ENCODE assay signal across 8 cellular contexts in genomic region chr4:118969359-118969758, GRCh38.
DNase-seq lines count a peak whose midpoint lies in the region; ATAC-seq and TF ChIP-seq lines count a peak whose summit lies in the region.

No MANE protein-coding gene starts in this region.

- H3K9me3 Mint-ChIP-seq in activated CD8-positive, alpha-beta T cell treated with anti-CD3 and anti-CD28 coated beads for 36 hours = no peaks in the 10 kb centered on the region
- H3K9me3 Mint-ChIP-seq in activated CD8-positive, alpha-beta T cell treated with anti-CD3 and anti-CD28 coated beads, Interleukin-2, amount 10 ng/mL, durations not matched to agents 7 days and 5 days (ENCODE audit: insufficient read depth) = no peaks in the 10 kb centered on the region
- H3K9me3 Mint-ChIP-seq in naive thymus-derived CD4-positive, alpha-beta T cell = no peaks in the 10 kb centered on the region

- no peak overlapping the region for H3K27ac ChIP-seq in dorsolateral prefrontal cortex
- no peak overlapping the region for H3K27ac ChIP-seq in naive thymus-derived CD4-positive, alpha-beta T cell (ENCODE audit: low read depth, low read length)

- H3K4me1 ChIP-seq in naive thymus-derived CD4-positive, alpha-beta T cell (ENCODE audit: control insufficient read depth in 2 of 2, insufficient read depth in 2 of 2, low read length in 2 of 2) = no peaks in the 10 kb centered on the region

- no peak for ATAC-seq in activated CD8-positive, alpha-beta T cell treated with anti-CD3 and anti-CD28 coated beads for 36 hours
- ATAC-seq in activated CD8-positive, alpha-beta T cell treated with anti-CD3 and anti-CD28 coated beads, Interleukin-2, amount 10 ng/mL, durations not matched to agents 7 days and 5 days = no peak
- ATAC-seq in HG02763 (IDR thresholded peaks at IDR 0.05; ENCODE audit: unreplicated experiment) = no peak
- ATAC-seq in naive thymus-derived CD4-positive, alpha-beta T cell = no peak

- H3K4me3 ChIP-seq in dorsolateral prefrontal cortex = no peak overlapping the region
- no peak overlapping the region for H3K4me3 ChIP-seq in naive thymus-derived CD4-positive, alpha-beta T cell (ENCODE audit: low read length)

- peaks cover 6% of the 10 kb centered on the region for H3K4me1 Mint-ChIP-seq in activated CD8-positive, alpha-beta T cell treated with anti-CD3 and anti-CD28 coated beads for 36 hours (ENCODE audit: low read depth)
- H3K4me1 Mint-ChIP-seq in activated CD8-positive, alpha-beta T cell treated with anti-CD3 and anti-CD28 coated beads, Interleukin-2, amount 10 ng/mL, durations not matched to agents 7 days and 5 days (ENCODE audit: low read depth) = peaks cover 12% of the 10 kb centered on the region
- peaks cover 6 to 12% (median 9%) of the 10 kb centered on the region in 7 donors for H3K4me1 Mint-ChIP-seq in naive thymus-derived CD4-positive, alpha-beta T cell

- H3K36me3 Mint-ChIP-seq in activated CD8-positive, alpha-beta T cell treated with anti-CD3 and anti-CD28 coated beads for 36 hours (ENCODE audit: low read depth) = no peaks in the 10 kb centered on the region
- H3K36me3 Mint-ChIP-seq in activated CD8-positive, alpha-beta T cell treated with anti-CD3 and anti-CD28 coated beads, Interleukin-2, amount 10 ng/mL, durations not matched to agents 7 days and 5 days (ENCODE audit: low read depth) = peaks cover 3% of the 10 kb centered on the region
- no peaks in the 10 kb centered on the region for H3K36me3 Mint-ChIP-seq in naive thymus-derived CD4-positive, alpha-beta T cell

- TF ChIP-seq CTCF in activated CD8-positive, alpha-beta T cell treated with anti-CD3 and anti-CD28 coated beads for 36 hours (IDR thresholded peaks at IDR 0.05) = no peak
- peak in 52 of 56 donors; percentile 11 to 71 (median 43) for TF ChIP-seq CTCF in dorsolateral prefrontal cortex (IDR thresholded peaks at IDR 0.05 in 54 of 56, conservative IDR thresholded peaks at IDR 0.05 in 2 of 56; ENCODE audit: low read depth in 1 of 56, partially characterized antibody in 56 of 56)

- H3K27ac Mint-ChIP-seq in activated CD8-positive, alpha-beta T cell treated with anti-CD3 and anti-CD28 coated beads for 36 hours = no peak overlapping the region
- no peak overlapping the region for H3K27ac Mint-ChIP-seq in activated CD8-positive, alpha-beta T cell treated with anti-CD3 and anti-CD28 coated beads, Interleukin-2, amount 10 ng/mL, durations not matched to agents 7 days and 5 days
- H3K27ac Mint-ChIP-seq in naive thymus-derived CD4-positive, alpha-beta T cell = no peak overlapping the region

- H3K36me3 ChIP-seq in naive thymus-derived CD4-positive, alpha-beta T cell (ENCODE audit: control insufficient read depth in 2 of 3, insufficient read depth in 3 of 3, low read length in 3 of 3) = no peaks in the 10 kb centered on the region

- intact Hi-C loops in activated CD8-positive, alpha-beta T cell treated with anti-CD3 and anti-CD28 coated beads for 36 hours (cut with micrococcal nuclease) = loop anchor here (10.0 kb wide), 1 partner anchor 195 kb away; no protein-coding TSS in a partner anchor
- intact Hi-C loops in dorsolateral prefrontal cortex (cut with DNase I) = loop anchor here in 1 of 2 donors (5.0 kb wide), 1 partner anchor 197 kb away; no protein-coding TSS in a partner anchor
- intact Hi-C loops in naive thymus-derived CD4-positive, alpha-beta T cell (cut with micrococcal nuclease) = loop anchor here in 1 of 2 donors (5.0 kb wide), 1 partner anchor 197 kb away; no protein-coding TSS in a partner anchor

- peak; percentile 12 for DNase-seq in activated CD8-positive, alpha-beta T cell treated with anti-CD3 and anti-CD28 coated beads for 36 hours
- DNase-seq in activated CD8-positive, alpha-beta T cell treated with anti-CD3 and anti-CD28 coated beads, Interleukin-2, amount 10 ng/mL, durations not matched to agents 7 days and 5 days = no peak
- DNase-seq in NOMO-1 treated with DMSO at 0.1 percent for 48 hours (lab: John Stamatoyannopoulos, UW; ENCODE audit: unreplicated experiment) (peak; percentile 29), dorsolateral prefrontal cortex (no peak), midbrain (lab: John Stamatoyannopoulos, UW) (peak; percentile 49), HuH-7.5 (ENCODE audit: low spot score) (no peak)
- DNase-seq in naive thymus-derived CD4-positive, alpha-beta T cell = no peak

- no peak overlapping the region for H3K4me3 Mint-ChIP-seq in activated CD8-positive, alpha-beta T cell treated with anti-CD3 and anti-CD28 coated beads for 36 hours
- H3K4me3 Mint-ChIP-seq in activated CD8-positive, alpha-beta T cell treated with anti-CD3 and anti-CD28 coated beads, Interleukin-2, amount 10 ng/mL, durations not matched to agents 7 days and 5 days = no peak overlapping the region
- H3K4me3 Mint-ChIP-seq in naive thymus-derived CD4-positive, alpha-beta T cell = no peak overlapping the region

- no peaks in the 10 kb centered on the region for H3K27me3 Mint-ChIP-seq in activated CD8-positive, alpha-beta T cell treated with anti-CD3 and anti-CD28 coated beads for 36 hours
- H3K27me3 Mint-ChIP-seq in activated CD8-positive, alpha-beta T cell treated with anti-CD3 and anti-CD28 coated beads, Interleukin-2, amount 10 ng/mL, durations not matched to agents 7 days and 5 days (ENCODE audit: low read depth) = no peaks in the 10 kb centered on the region
- H3K27me3 Mint-ChIP-seq in naive thymus-derived CD4-positive, alpha-beta T cell = peaks cover 0 to 11% (median 0%) of the 10 kb centered on the region in 5 donors

- no peaks in the 10 kb centered on the region for H3K9me3 ChIP-seq in naive thymus-derived CD4-positive, alpha-beta T cell (ENCODE audit: control insufficient read depth in 2 of 3, low read length in 3 of 3)

- POLR2A ChIA-PET in activated CD8-positive, alpha-beta T cell treated with anti-CD3 and anti-CD28 coated beads for 36 hours (lab: Charles Lee) = interaction anchor here (0.7 kb wide), 1 partner anchor 237 kb away, joined by 5 read pairs; no protein-coding TSS in a partner anchor
- POLR2A ChIA-PET in activated CD8-positive, alpha-beta T cell treated with anti-CD3 and anti-CD28 coated beads, Interleukin-2, amount 10 ng/mL, durations not matched to agents 7 days and 5 days (lab: Charles Lee) = no interaction called here
- POLR2A ChIA-PET in naive thymus-derived CD4-positive, alpha-beta T cell (lab: Charles Lee) = no interaction called here

- H3K27me3 ChIP-seq in dorsolateral prefrontal cortex = no peaks in the 10 kb centered on the region
- no peaks in the 10 kb centered on the region for H3K27me3 ChIP-seq in naive thymus-derived CD4-positive, alpha-beta T cell (ENCODE audit: control insufficient read depth in 2 of 2, insufficient read depth in 2 of 2, low read length in 2 of 2)

- CTCF ChIA-PET in activated CD8-positive, alpha-beta T cell treated with anti-CD3 and anti-CD28 coated beads for 36 hours (lab: Charles Lee) = interaction anchor here (1.1 to 3.0 kb wide), 3 partner anchors 11 to 17 kb away, joined by 3 to 12 read pairs (median 4); no protein-coding TSS in a partner anchor
- CTCF ChIA-PET in activated CD8-positive, alpha-beta T cell treated with anti-CD3 and anti-CD28 coated beads, Interleukin-2, amount 10 ng/mL, durations not matched to agents 7 days and 5 days (lab: Charles Lee) = no interaction called here
- CTCF ChIA-PET in naive thymus-derived CD4-positive, alpha-beta T cell (lab: Charles Lee) = no interaction called here

Comparison
In these comparisons a context has a peak if more than half of its experiments do, and no peak if none do; other contexts are left out.
1. DNase-seq: peak in activated CD8-positive, alpha-beta T cell treated with anti-CD3 and anti-CD28 coated beads for 36 hours (single experiment), NOMO-1 treated with DMSO at 0.1 percent for 48 hours (single experiment) and midbrain (single experiment); none in activated CD8-positive, alpha-beta T cell treated with anti-CD3 and anti-CD28 coated beads, Interleukin-2, amount 10 ng/mL, durations not matched to agents 7 days and 5 days (single experiment), dorsolateral prefrontal cortex (0 of 10), HuH-7.5 (single experiment) and naive thymus-derived CD4-positive, alpha-beta T cell (0 of 9).